ENCODE assay signal across 8 cellular contexts in the genomic region with DNA sequence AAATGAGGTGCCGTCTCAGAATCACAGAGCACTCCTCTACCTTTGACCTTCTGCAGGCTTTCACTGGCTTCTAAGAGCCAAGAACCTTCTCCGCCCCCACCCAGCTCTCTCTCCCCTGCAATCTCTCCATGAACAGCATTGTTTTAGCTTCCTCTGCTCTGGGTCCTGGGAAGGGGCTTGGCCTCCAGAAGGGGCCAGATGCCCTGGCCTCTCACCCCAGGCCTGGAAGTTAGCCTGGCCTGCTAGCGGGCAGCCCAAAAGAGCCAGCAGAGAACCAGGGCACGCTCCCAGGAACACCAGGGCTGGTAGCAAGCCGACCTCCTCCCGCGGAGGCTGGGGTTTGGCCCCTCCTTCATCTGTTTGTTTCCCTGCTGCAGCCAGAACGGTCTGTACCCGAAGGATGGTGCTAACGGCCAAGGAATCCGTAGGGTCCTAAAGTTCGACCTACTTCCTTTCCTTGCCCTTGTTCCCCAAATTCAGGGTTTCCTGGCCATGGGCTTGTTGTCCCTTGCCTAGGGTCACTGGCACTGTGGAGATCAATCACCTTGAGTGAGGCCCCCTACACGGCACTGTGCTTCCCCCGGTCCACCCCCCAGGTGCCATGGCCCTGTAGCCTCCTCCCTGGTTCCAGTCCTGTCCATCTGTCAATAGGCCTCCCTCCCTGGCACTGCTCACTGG. TPM values are rescaled to one million over a fixed set of nuclear protein-coding genes. Genes with fewer than 3 reads are reported as not detected.
DNase-seq lines count a peak whose midpoint lies in the region; ATAC-seq lines count a peak whose summit lies in the region.

No MANE protein-coding gene starts in this region.

- POLR2A ChIA-PET in CD8-positive, alpha-beta memory T cell (lab: Charles Lee): interaction anchor here (0.5 to 1.6 kb wide), 3 partner anchors 9 to 117 kb away, joined by 3 to 6 read pairs (median 5); no protein-coding TSS in a partner anchor

- peak overlapping the region; percentile 66 for H3K27ac ChIP-seq in CD8-positive, alpha-beta memory T cell (ENCODE audit: low read depth, low read length)
- H3K27ac ChIP-seq in SJSA1: peak overlapping the region; percentile 38
- H3K27ac ChIP-seq in caudate nucleus (ENCODE audit: low read depth, low read length): peak overlapping the region; percentile 98
- peak overlapping the region; percentile 67 for H3K27ac ChIP-seq in iPS-18a (ENCODE audit: low read length)

- H3K9me3 Mint-ChIP-seq in CD8-positive, alpha-beta memory T cell: no peaks in the 10 kb centered on the region

- CTCF ChIA-PET in CD8-positive, alpha-beta memory T cell (lab: Charles Lee): interaction anchor here (1.1 to 4.4 kb wide), 6 partner anchors 9 to 162 kb away, joined by 3 to 28 read pairs (median 3); a partner anchor contains a TSS

- peaks cover 85% of the 10 kb centered on the region for H3K4me1 ChIP-seq in CD8-positive, alpha-beta memory T cell (ENCODE audit: insufficient read depth, low read length)
- H3K4me1 ChIP-seq in SJSA1 (replicated peaks) (peaks cover 29% of the 10 kb centered on the region), iPS-18a (ENCODE audit: control insufficient read depth, low read depth, low read length) (peaks cover 25% of the 10 kb centered on the region)

- DNase-seq in CD8-positive, alpha-beta memory T cell: peak in 3 of 5 donors; percentile 26 to 43 (median 41)
- DNase-seq in SJSA1 (ENCODE audit: low read depth in 1 of 2, low spot score in 2 of 2) (peak; percentile 44 to 57), caudate nucleus (lab: John Stamatoyannopoulos, UW) (peak in 60 of 61 donors; percentile 66 to 99 (median 90)), sciatic nerve (ENCODE audit: low spot score) (peak; percentile 91)

- H3K4me3 ChIP-seq in CD8-positive, alpha-beta memory T cell (ENCODE audit: low read length): peak overlapping the region; percentile 57
- no peak overlapping the region for H3K4me3 ChIP-seq in SJSA1
- peak overlapping the region; percentile 28 for H3K4me3 ChIP-seq in iPS-18a (ENCODE audit: low read length)

- H3K36me3 ChIP-seq in CD8-positive, alpha-beta memory T cell (ENCODE audit: insufficient read depth, low read length): no peaks in the 10 kb centered on the region
- H3K36me3 ChIP-seq in SJSA1 (peaks cover 3% of the 10 kb centered on the region; the same call in 1 of the 2 replicates), iPS-18a (ENCODE audit: control insufficient read depth, low read depth, low read length) (no peaks in the 10 kb centered on the region)

- peak overlapping the region in 6 of 7 donors; percentile 32 to 81 (median 73) for H3K4me3 Mint-ChIP-seq in CD8-positive, alpha-beta memory T cell

- peak overlapping the region; percentile 48 for H3K9ac ChIP-seq in iPS-18a (ENCODE audit: low read length)

- no peaks in the 10 kb centered on the region for H3K9me3 ChIP-seq in CD8-positive, alpha-beta memory T cell (ENCODE audit: low read length)
- H3K9me3 ChIP-seq in SJSA1 (replicated peaks): no peaks in the 10 kb centered on the region
- no peaks in the 10 kb centered on the region for H3K9me3 ChIP-seq in iPS-18a (ENCODE audit: control insufficient read depth, low read depth, low read length)

- no peaks in the 10 kb centered on the region for H3K27me3 ChIP-seq in CD8-positive, alpha-beta memory T cell (ENCODE audit: insufficient read depth, low read length, poor library complexity, severe bottlenecking)
- no peaks in the 10 kb centered on the region for H3K27me3 ChIP-seq in SJSA1 (replicated peaks)
- no peaks in the 10 kb centered on the region for H3K27me3 ChIP-seq in iPS-18a (ENCODE audit: control insufficient read depth, insufficient read depth, low read length)

- H3K27ac Mint-ChIP-seq in CD8-positive, alpha-beta memory T cell: peak overlapping the region; percentile 70 to 92 (median 80)

- intact Hi-C loops in sciatic nerve (cut with DNase I): no loop called here

- H3K4me1 Mint-ChIP-seq in CD8-positive, alpha-beta memory T cell: peaks cover 53 to 80% (median 70%) of the 10 kb centered on the region in 3 donors

- ATAC-seq in HG03354 (IDR thresholded peaks at IDR 0.05; ENCODE audit: poor library complexity, severe bottlenecking, unreplicated experiment) (peak; percentile 42), sciatic nerve (peak; percentile 92), HG03025 (IDR thresholded peaks at IDR 0.05; ENCODE audit: low FRiP score, unreplicated experiment) (no peak), GM19324 (IDR thresholded peaks at IDR 0.05; ENCODE audit: low FRiP score, unreplicated experiment) (no peak)

- H3K27me3 Mint-ChIP-seq in CD8-positive, alpha-beta memory T cell: no peaks in the 10 kb centered on the region

- no peaks in the 10 kb centered on the region for H3K36me3 Mint-ChIP-seq in CD8-positive, alpha-beta memory T cell

RNA-seq across cellular contexts. Expression of a gene that starts 18.7 kb away (rescaled TPM):
- total RNA-seq in CD8-positive, alpha-beta memory T cell: 100 to 1,000 TPM; 144 to 156 TPM
- polyA plus RNA-seq in CD8-positive, alpha-beta memory T cell: 183 TPM
- total RNA-seq in SJSA1 (2014; rRNA removed; shearing (Covaris generic)): 13.6 and 20.6 TPM in 2 replicates
- 232 TPM for total RNA-seq in sciatic nerve

RNA-seq across cellular contexts. Expression of a gene that starts 39.0 kb away (rescaled TPM):
- 10 to 100 TPM; 36.3 to 43.2 TPM for total RNA-seq in CD8-positive, alpha-beta memory T cell
- 19.1 TPM for polyA plus RNA-seq in CD8-positive, alpha-beta memory T cell
- 39.4 and 51.1 TPM in 2 replicates for total RNA-seq in SJSA1 (2014; rRNA removed; shearing (Covaris generic))
- total RNA-seq in sciatic nerve: 37.4 TPM

RNA-seq across cellular contexts. Expression of a gene that starts 39.2 kb away (rescaled TPM):
- total RNA-seq in CD8-positive, alpha-beta memory T cell: 10 to 100 TPM; 68.1 to 78.3 TPM
- 329 TPM for polyA plus RNA-seq in CD8-positive, alpha-beta memory T cell
- 28.6 and 89.9 TPM in 2 replicates for total RNA-seq in SJSA1 (2014; rRNA removed; shearing (Covaris generic))
- 76.1 TPM for total RNA-seq in sciatic nerve

Comparison
In these comparisons a context has a peak if more than half of its experiments do, and no peak if none do; other contexts are left out.
1. DNase-seq: peak in every context shown above with its lines; median percentile 91 in sciatic nerve; 90 in caudate nucleus; 50 in SJSA1; 41 in CD8-positive, alpha-beta memory T cell.
2. H3K27ac ChIP-seq: peak in every context shown above with its lines; median percentile 98 in caudate nucleus; 67 in iPS-18a; 66 in CD8-positive, alpha-beta memory T cell; 38 in SJSA1.
3. ATAC-seq: peak in HG03354 (single experiment) and sciatic nerve (single experiment); none in HG03025 (single experiment) and GM19324 (single experiment).